Comparison of ENCODE assay signal across 37 cellular contexts in the genomic region with DNA sequence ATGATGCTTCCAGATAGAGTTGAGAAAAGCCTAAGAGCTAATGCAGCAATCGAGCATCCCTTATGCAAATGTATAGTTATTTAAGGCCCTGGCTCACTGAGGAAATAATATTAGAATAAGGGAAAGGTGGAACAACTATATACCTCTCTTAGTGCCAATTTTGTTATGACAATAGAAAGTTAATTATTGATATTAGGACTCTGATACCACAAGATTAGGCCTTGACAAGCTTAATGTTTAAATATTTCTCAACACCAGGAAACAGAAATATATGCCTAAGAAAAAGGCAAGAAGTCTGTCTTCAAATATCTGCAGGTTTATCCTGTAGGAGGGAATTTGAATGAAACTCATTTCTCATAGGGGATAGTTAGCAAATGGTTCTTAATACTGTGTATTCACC.
"Had no signal": no experiment of that assay in that cellular context is flagged by ENCODE, and none has a peak within 500 bp of the region (broad histone marks: within the 10 kb centered on the region; RNA-seq: fewer than 3 reads in every experiment).

No MANE protein-coding gene starts in this region.

- H3K27ac ChIP-seq: adrenal gland, RWPE1, VCaP had no signal

- H3K4me3 ChIP-seq: adrenal gland, MG63, Peyer's patch had no signal

- H3K27ac Mint-ChIP-seq: activated B cell treated with CpG ODN at 0.5 μM for 24 hours; activated CD4-positive, alpha-beta memory T cell treated with anti-CD3 and anti-CD28 coated beads for 36 hours; activated naive CD4-positive, alpha-beta T cell treated with anti-CD3 and anti-CD28 coated beads for 36 hours; activated naive CD4-positive, alpha-beta T cell treated with anti-CD3 and anti-CD28 coated beads, Interleukin-2, amount 50 U/mL, for 72 hours; activated T-helper 1 cell treated with anti-CD3 and anti-CD28 coated beads, Interleukin-12 subunit alpha, Interleukin-12 subunit beta, Interleukin-2, Interleukin-4 antibody, amounts not matched to agents 30 ng/mL and 10 ng/mL and 1 ng/mL, durations not matched to agents 14 hours and 24 hours and 36 hours; brain had no signal

- H3K9me3 Mint-ChIP-seq: activated T-cell treated with anti-CD3 and anti-CD28 coated beads, Interleukin-2, amount 50 U/mL, for 4 hours; activated T-helper 1 cell treated with anti-CD3 and anti-CD28 coated beads, Interleukin-12 subunit alpha, Interleukin-12 subunit beta, Interleukin-2, Interleukin-4 antibody, amounts not matched to agents 30 ng/mL and 10 ng/mL and 1 ng/mL, durations not matched to agents 14 hours and 24 hours and 36 hours; brain had no signal

- H3K9me3 ChIP-seq: adrenal gland, MG63, Peyer's patch had no signal

- H3K4me3 Mint-ChIP-seq: activated B cell treated with CpG ODN at 0.5 μM for 24 hours; activated CD4-positive, alpha-beta memory T cell treated with anti-CD3 and anti-CD28 coated beads for 36 hours; activated naive CD4-positive, alpha-beta T cell treated with anti-CD3 and anti-CD28 coated beads for 36 hours; activated T-cell treated with anti-CD3 and anti-CD28 coated beads, Interleukin-2, amount 50 U/mL, for 4 hours; activated T-helper 1 cell treated with anti-CD3 and anti-CD28 coated beads, Interleukin-12 subunit alpha, Interleukin-12 subunit beta, Interleukin-2, Interleukin-4 antibody, amounts not matched to agents 30 ng/mL and 10 ng/mL and 1 ng/mL, durations not matched to agents 14 hours and 24 hours and 36 hours; brain had no signal

- H3K27me3 ChIP-seq: adrenal gland, MG63, Peyer's patch had no signal

- DNase-seq: activated B cell treated with CpG ODN at 0.5 μM for 24 hours; activated CD4-positive, alpha-beta memory T cell treated with anti-CD3 and anti-CD28 coated beads for 36 hours; activated CD4-positive, alpha-beta T cell treated with anti-CD3 and anti-CD28 coated beads for 4 hours; activated CD4-positive, alpha-beta T cell treated with anti-CD3 and anti-CD28 coated beads, Interleukin-2, amount 50 U/mL, for 1 hour; activated CD4-positive, CD25-positive, alpha-beta regulatory T cell treated with anti-CD3 and anti-CD28 coated beads, Interleukin-2, amount 50 U/mL, for 72 hours; activated CD8-positive, alpha-beta memory T cell treated with anti-CD3 and anti-CD28 coated beads, Interleukin-2, amount 50 U/mL, for 4 hours; activated gamma-delta T cell treated with Interleukin-2 at 50 U/mL for 16 hours; activated naive CD4-positive, alpha-beta T cell treated with anti-CD3 and anti-CD28 coated beads for 36 hours; activated T-cell treated with anti-CD3 and anti-CD28 coated beads for 4 hours; activated T-cell treated with anti-CD3 and anti-CD28 coated beads, Interleukin-2, amount 50 U/mL, for 4 hours; adrenal gland; caudate nucleus; Kasumi-1; MG63; NCI-H1092; NCI-H1436 treated with DMSO at 0.1 percent for 48 hours; NCI-H1694 treated with DMSO at 0.1 percent for 48 hours; NCI-H2029 treated with DMSO at 0.1 percent for 48 hours; NCI-H2107; NCI-H2171; NCI-H510A; NCI-H526; NCI-H748 treated with DMSO at 0.1 percent for 48 hours; NK-92 treated with Interleukin-12 subunit alpha and Interleukin-12 subunit beta, amount 100 ng/mL, for 24 hours; PC-3; Peyer's patch; Right ventricle myocardium superior; SW 1271; T-helper 1 cell; T-helper 2 cell; T-helper 9 cell had no signal

- H3K4me1 ChIP-seq: adrenal gland had no signal

- FAIRE-seq: bronchial epithelial cell had no signal

- H3K27me3 Mint-ChIP-seq: activated B cell treated with CpG ODN at 0.5 μM for 24 hours; activated CD4-positive, alpha-beta memory T cell treated with anti-CD3 and anti-CD28 coated beads for 36 hours; brain had no signal

- H3K36me3 Mint-ChIP-seq: activated CD4-positive, alpha-beta memory T cell treated with anti-CD3 and anti-CD28 coated beads for 36 hours; activated naive CD4-positive, alpha-beta T cell treated with anti-CD3 and anti-CD28 coated beads, Interleukin-2, amount 50 U/mL, for 72 hours; brain had no signal

- H3K36me3 ChIP-seq: adrenal gland, MG63, Peyer's patch had no signal

- ATAC-seq: activated naive CD4-positive, alpha-beta T cell treated with anti-CD3 and anti-CD28 coated beads, Interleukin-2, amount 50 U/mL, for 72 hours; activated T-cell treated with anti-CD3 and anti-CD28 coated beads, Interleukin-2, amount 50 U/mL, for 4 hours; PC-3 had no signal

- H3K4me1 Mint-ChIP-seq: activated B cell treated with CpG ODN at 0.5 μM for 24 hours, brain had no signal
